ENCODE assay signal across 11 cellular contexts in genomic region chr4:87032884-87033533, GRCh38.
A peak's percentile ranks its signal among the peaks of the same experiment; 100 is the strongest.
DNase-seq lines count a peak whose midpoint lies in the region; ATAC-seq, FAIRE-seq and TF ChIP-seq lines count a peak whose summit lies in the region.
"Had no signal": no experiment of that assay in that cellular context is flagged by ENCODE, and none has a peak within 500 bp of the region (broad histone marks: within the 10 kb centered on the region; RNA-seq: fewer than 3 reads in every experiment).

No MANE protein-coding gene starts in this region.

- H3K27ac ChIP-seq in brain microvascular endothelial cell (no peak overlapping the region), right cardiac atrium (ENCODE audit: low read length) (peak overlapping the region; percentile 92)

- FAIRE-seq in GM19239 (lab: Jason Lieb, UNC), result peak; percentile 69
- FAIRE-seq in urothelium cell line (lab: Jason Lieb, UNC), result no peak
- FAIRE-seq: K562 had no signal

- H3K36me3 Mint-ChIP-seq in T-cell, result peaks cover 5% of the 10 kb centered on the region
- H3K36me3 Mint-ChIP-seq in Caco-2 (ENCODE audit: insufficient read depth, unreplicated experiment), result no peaks in the 10 kb centered on the region

- no peaks in the 10 kb centered on the region for H3K9me3 Mint-ChIP-seq in T-cell
- H3K9me3 Mint-ChIP-seq in Caco-2 (ENCODE audit: unreplicated experiment), result no peaks in the 10 kb centered on the region

- no peaks in the 10 kb centered on the region for H3K27me3 Mint-ChIP-seq in T-cell
- H3K27me3 Mint-ChIP-seq in Caco-2 (ENCODE audit: insufficient read depth, unreplicated experiment), result no peaks in the 10 kb centered on the region

- peaks cover 35 to 47% (median 38%) of the 10 kb centered on the region in 3 donors for H3K4me1 Mint-ChIP-seq in T-cell
- H3K4me1 Mint-ChIP-seq in Caco-2 (ENCODE audit: low read depth, unreplicated experiment), result no peaks in the 10 kb centered on the region

- TF ChIP-seq CTCF in brain microvascular endothelial cell (IDR thresholded peaks at IDR 0.05; ENCODE audit: low read depth, low read length, missing control alignments), result no peak
- TF ChIP-seq CTCF in Caco-2 (IDR thresholded peaks at IDR 0.05; ENCODE audit: insufficient read depth in 1 of 2, low read depth in 1 of 2, low read length in 1 of 2, severe bottlenecking in 1 of 2, unreplicated experiment in 1 of 2), result no peak

- H3K4me1 ChIP-seq in right cardiac atrium (ENCODE audit: control insufficient read depth, insufficient read depth, low read length) (peaks cover 31% of the 10 kb centered on the region), Caco-2 (peaks cover 29% of the 10 kb centered on the region)

- 54% methylated on average over 3 of the region's 3 CpGs for WGBS in right cardiac atrium

- POLR2A ChIA-PET in T-cell (lab: Charles Lee) (interaction anchor here in 1 of 2 donors (0.6 kb wide), 1 partner anchor 11 kb away, joined by 9 read pairs; no protein-coding TSS in a partner anchor), Caco-2 (lab: Charles Lee) (no interaction called here)

- peak; percentile 52 to 62 for ATAC-seq in right cardiac atrium
- no peak for ATAC-seq in T-cell (replicated peaks in 1 of 4)
- ATAC-seq in HG03460 (IDR thresholded peaks at IDR 0.05; ENCODE audit: unreplicated experiment), result no peak
- ATAC-seq: Panc1 had no signal

- H3K27ac Mint-ChIP-seq in T-cell (no peak overlapping the region), Caco-2 (ENCODE audit: unreplicated experiment) (no peak overlapping the region)

- intact Hi-C loops in right cardiac atrium (cut with DNase I), result no loop called here
- intact Hi-C loops in Caco-2 (cut with micrococcal nuclease; ENCODE audit: unreplicated experiment), result no loop called here

- CTCF ChIA-PET in T-cell (lab: Charles Lee), result interaction anchor here in 1 of 2 donors (0.7 kb wide), 1 partner anchor 196 kb away, joined by 3 read pairs; no protein-coding TSS in a partner anchor
- CTCF ChIA-PET in Caco-2 (lab: Charles Lee), result no interaction called here

- H3K27me3 ChIP-seq in brain microvascular endothelial cell (replicated peaks) (no peaks in the 10 kb centered on the region), right cardiac atrium (ENCODE audit: control insufficient read depth, insufficient read depth) (no peaks in the 10 kb centered on the region), Caco-2 (replicated peaks; ENCODE audit: control insufficient read depth, insufficient read depth, low read length) (no peaks in the 10 kb centered on the region)

- in situ Hi-C loops in brain microvascular endothelial cell (cut with HindIII; ENCODE audit: low pct_ligation_motif_present, low sequenced_read_pairs), result no loop called here

- BruUV-seq in Caco-2 (replicated peaks; lab: Mats Ljungman, UMichigan), result no TSS peak

- no peaks in the 10 kb centered on the region for H3K9me3 ChIP-seq in right cardiac atrium (ENCODE audit: control insufficient read depth, low read length)
- H3K9me3 ChIP-seq in Caco-2, result no peaks in the 10 kb centered on the region

- H3K4me3 Mint-ChIP-seq in T-cell, result no peak overlapping the region
- no peak overlapping the region for H3K4me3 Mint-ChIP-seq in Caco-2 (ENCODE audit: unreplicated experiment)

- DNase-seq in GM19239 (ENCODE audit: insufficient read length, low spot score) (no peak), brain microvascular endothelial cell (peak; percentile 60), right cardiac atrium (no peak), skeletal muscle cell (ENCODE audit: low read depth) (peak; percentile 80), T-cell (no peak), Caco-2 (no peak), urothelium cell line (ENCODE audit: low spot score) (no peak)
- DNase-seq: activated CD8-positive, alpha-beta memory T cell treated with anti-CD3 and anti-CD28 coated beads for 24 hours had no signal

- H3K4me3 ChIP-seq in brain microvascular endothelial cell (ENCODE audit: low read depth, low read length), result no peak overlapping the region
- H3K4me3 ChIP-seq in right cardiac atrium (ENCODE audit: low read length), result peak overlapping the region; percentile 23
- H3K4me3 ChIP-seq in skeletal muscle cell (ENCODE audit: low read depth, low read length), result no peak overlapping the region
- H3K4me3 ChIP-seq in Caco-2 (ENCODE audit: low read depth, low read length), result no peak overlapping the region
- H3K4me3 ChIP-seq: K562 had no signal

- no peaks in the 10 kb centered on the region for H3K36me3 ChIP-seq in brain microvascular endothelial cell (replicated peaks)
- H3K36me3 ChIP-seq in Caco-2 (ENCODE audit: control insufficient read depth, insufficient read depth, low read length), result no peaks in the 10 kb centered on the region

Comparison
In these comparisons a context has a peak if more than half of its experiments do, and no peak if none do; other contexts are left out.
1. DNase-seq: peak in brain microvascular endothelial cell (single experiment) and skeletal muscle cell (single experiment); none in GM19239 (single experiment), right cardiac atrium (0 of 3), T-cell (0 of 34), Caco-2 (0 of 2) and urothelium cell line (single experiment).
2. ATAC-seq: peak in right cardiac atrium (2 of 2); none in T-cell (0 of 4) and HG03460 (single experiment).